2 cellular contexts compared by ENCODE assay signal in the genomic region with DNA sequence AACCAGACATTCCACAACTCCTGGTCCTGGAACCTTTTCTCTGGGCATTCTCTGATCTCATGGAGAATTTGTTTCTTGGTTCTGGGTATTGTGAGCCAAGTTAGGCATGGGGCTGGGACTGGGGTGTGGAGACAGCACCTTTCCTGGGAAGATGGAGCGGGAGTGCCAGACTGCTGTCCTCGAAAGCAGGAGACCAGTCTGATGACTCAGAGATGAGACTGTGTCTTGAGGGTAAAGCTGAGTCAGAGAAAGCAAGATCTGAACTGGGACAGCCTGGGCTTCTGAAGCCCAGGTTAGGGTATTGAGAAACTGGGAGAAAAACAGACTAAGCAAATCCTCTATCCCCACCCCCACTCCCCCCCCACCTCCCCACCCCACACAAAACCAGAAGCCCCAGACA.
TF ChIP-seq lines count a peak whose summit lies in the region.

No MANE protein-coding gene starts in this region.

TF ChIP-seq in HepG2, 621 proteins besides CTCF, POLR2A, EP300 and RAD21 (continued from another document):
- TF ChIP-seq, protein P1, sequence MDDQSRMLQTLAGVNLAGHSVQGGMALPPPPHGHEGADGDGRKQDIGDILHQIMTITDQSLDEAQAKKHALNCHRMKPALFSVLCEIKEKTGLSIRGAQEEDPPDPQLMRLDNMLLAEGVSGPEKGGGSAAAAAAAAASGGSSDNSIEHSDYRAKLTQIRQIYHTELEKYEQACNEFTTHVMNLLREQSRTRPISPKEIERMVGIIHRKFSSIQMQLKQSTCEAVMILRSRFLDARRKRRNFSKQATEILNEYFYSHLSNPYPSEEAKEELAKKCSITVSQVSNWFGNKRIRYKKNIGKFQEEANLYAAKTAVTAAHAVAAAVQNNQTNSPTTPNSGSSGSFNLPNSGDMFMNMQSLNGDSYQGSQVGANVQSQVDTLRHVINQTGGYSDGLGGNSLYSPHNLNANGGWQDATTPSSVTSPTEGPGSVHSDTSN (CRISPR knock-in tag; IDR thresholded peaks at IDR 0.05; ENCODE audit: borderline replicate concordance) = no peak
- TF ChIP-seq RBM39 (IDR thresholded peaks at IDR 0.05; ENCODE audit: low read depth, low read length, poor library complexity, severe bottlenecking) = no peak
- TF ChIP-seq KMT2B (CRISPR knock-in tag; IDR thresholded peaks at IDR 0.05) = no peak
- TF ChIP-seq FOSL2 (CRISPR knock-in tag; IDR thresholded peaks at IDR 0.05) = peak; percentile 69
- no peak for TF ChIP-seq ZNF562 (CRISPR knock-in tag; IDR thresholded peaks at IDR 0.05; ENCODE audit: borderline replicate concordance)
- no peak for TF ChIP-seq ZBTB7B (CRISPR knock-in tag; IDR thresholded peaks at IDR 0.05)
- TF ChIP-seq, protein P2, sequence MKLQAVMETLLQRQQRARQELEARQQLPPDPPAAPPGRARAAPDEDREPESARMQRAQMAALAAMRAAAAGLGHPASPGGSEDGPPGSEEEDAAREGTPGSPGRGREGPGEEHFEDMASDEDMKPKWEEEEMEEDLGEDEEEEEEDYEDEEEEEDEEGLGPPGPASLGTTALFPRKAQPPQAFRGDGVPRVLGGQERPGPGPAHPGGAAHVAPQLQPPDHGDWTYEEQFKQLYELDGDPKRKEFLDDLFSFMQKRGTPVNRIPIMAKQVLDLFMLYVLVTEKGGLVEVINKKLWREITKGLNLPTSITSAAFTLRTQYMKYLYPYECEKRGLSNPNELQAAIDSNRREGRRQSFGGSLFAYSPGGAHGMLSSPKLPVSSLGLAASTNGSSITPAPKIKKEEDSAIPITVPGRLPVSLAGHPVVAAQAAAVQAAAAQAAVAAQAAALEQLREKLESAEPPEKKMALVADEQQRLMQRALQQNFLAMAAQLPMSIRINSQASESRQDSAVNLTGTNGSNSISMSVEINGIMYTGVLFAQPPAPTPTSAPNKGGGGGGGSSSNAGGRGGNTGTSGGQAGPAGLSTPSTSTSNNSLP (IDR thresholded peaks at IDR 0.05; ENCODE audit: low read depth, low read length) = no peak
- TF ChIP-seq, protein P3, sequence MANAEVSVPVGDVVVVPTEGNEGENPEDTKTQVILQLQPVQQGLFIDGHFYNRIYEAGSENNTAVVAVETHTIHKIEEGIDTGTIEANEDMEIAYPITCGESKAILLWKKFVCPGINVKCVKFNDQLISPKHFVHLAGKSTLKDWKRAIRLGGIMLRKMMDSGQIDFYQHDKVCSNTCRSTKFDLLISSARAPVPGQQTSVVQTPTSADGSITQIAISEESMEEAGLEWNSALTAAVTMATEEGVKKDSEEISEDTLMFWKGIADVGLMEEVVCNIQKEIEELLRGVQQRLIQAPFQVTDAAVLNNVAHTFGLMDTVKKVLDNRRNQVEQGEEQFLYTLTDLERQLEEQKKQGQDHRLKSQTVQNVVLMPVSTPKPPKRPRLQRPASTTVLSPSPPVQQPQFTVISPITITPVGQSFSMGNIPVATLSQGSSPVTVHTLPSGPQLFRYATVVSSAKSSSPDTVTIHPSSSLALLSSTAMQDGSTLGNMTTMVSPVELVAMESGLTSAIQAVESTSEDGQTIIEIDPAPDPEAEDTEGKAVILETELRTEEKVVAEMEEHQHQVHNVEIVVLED (CRISPR knock-in tag; IDR thresholded peaks at IDR 0.05; ENCODE audit: borderline replicate concordance) = no peak
- TF ChIP-seq BCL6 (CRISPR knock-in tag; IDR thresholded peaks at IDR 0.05) = peak; percentile 87
- no peak for TF ChIP-seq SAP130 (CRISPR knock-in tag; IDR thresholded peaks at IDR 0.05; ENCODE audit: low read depth)
- TF ChIP-seq, protein P4, sequence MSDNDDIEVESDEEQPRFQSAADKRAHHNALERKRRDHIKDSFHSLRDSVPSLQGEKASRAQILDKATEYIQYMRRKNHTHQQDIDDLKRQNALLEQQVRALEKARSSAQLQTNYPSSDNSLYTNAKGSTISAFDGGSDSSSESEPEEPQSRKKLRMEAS (IDR thresholded peaks at IDR 0.05) = no peak

TF ChIP-seq in GM23338, 12 proteins besides CTCF, POLR2A, EP300 and RAD21 (continued from another document):
- TF ChIP-seq, protein P5, sequence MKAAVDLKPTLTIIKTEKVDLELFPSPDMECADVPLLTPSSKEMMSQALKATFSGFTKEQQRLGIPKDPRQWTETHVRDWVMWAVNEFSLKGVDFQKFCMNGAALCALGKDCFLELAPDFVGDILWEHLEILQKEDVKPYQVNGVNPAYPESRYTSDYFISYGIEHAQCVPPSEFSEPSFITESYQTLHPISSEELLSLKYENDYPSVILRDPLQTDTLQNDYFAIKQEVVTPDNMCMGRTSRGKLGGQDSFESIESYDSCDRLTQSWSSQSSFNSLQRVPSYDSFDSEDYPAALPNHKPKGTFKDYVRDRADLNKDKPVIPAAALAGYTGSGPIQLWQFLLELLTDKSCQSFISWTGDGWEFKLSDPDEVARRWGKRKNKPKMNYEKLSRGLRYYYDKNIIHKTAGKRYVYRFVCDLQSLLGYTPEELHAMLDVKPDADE (IDR thresholded peaks at IDR 0.05) = no peak
- TF ChIP-seq EZH2 (IDR thresholded peaks at IDR 0.05; ENCODE audit: low read depth, unreplicated experiment) = no peak
- TF ChIP-seq ZNF114 (CRISPR knock-in tag; IDR thresholded peaks at IDR 0.05) = no peak
- TF ChIP-seq, protein P6, sequence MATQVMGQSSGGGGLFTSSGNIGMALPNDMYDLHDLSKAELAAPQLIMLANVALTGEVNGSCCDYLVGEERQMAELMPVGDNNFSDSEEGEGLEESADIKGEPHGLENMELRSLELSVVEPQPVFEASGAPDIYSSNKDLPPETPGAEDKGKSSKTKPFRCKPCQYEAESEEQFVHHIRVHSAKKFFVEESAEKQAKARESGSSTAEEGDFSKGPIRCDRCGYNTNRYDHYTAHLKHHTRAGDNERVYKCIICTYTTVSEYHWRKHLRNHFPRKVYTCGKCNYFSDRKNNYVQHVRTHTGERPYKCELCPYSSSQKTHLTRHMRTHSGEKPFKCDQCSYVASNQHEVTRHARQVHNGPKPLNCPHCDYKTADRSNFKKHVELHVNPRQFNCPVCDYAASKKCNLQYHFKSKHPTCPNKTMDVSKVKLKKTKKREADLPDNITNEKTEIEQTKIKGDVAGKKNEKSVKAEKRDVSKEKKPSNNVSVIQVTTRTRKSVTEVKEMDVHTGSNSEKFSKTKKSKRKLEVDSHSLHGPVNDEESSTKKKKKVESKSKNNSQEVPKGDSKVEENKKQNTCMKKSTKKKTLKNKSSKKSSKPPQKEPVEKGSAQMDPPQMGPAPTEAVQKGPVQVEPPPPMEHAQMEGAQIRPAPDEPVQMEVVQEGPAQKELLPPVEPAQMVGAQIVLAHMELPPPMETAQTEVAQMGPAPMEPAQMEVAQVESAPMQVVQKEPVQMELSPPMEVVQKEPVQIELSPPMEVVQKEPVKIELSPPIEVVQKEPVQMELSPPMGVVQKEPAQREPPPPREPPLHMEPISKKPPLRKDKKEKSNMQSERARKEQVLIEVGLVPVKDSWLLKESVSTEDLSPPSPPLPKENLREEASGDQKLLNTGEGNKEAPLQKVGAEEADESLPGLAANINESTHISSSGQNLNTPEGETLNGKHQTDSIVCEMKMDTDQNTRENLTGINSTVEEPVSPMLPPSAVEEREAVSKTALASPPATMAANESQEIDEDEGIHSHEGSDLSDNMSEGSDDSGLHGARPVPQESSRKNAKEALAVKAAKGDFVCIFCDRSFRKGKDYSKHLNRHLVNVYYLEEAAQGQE (IDR thresholded peaks at IDR 0.05; ENCODE audit: unreplicated experiment) = no peak
- TF ChIP-seq, protein P7, sequence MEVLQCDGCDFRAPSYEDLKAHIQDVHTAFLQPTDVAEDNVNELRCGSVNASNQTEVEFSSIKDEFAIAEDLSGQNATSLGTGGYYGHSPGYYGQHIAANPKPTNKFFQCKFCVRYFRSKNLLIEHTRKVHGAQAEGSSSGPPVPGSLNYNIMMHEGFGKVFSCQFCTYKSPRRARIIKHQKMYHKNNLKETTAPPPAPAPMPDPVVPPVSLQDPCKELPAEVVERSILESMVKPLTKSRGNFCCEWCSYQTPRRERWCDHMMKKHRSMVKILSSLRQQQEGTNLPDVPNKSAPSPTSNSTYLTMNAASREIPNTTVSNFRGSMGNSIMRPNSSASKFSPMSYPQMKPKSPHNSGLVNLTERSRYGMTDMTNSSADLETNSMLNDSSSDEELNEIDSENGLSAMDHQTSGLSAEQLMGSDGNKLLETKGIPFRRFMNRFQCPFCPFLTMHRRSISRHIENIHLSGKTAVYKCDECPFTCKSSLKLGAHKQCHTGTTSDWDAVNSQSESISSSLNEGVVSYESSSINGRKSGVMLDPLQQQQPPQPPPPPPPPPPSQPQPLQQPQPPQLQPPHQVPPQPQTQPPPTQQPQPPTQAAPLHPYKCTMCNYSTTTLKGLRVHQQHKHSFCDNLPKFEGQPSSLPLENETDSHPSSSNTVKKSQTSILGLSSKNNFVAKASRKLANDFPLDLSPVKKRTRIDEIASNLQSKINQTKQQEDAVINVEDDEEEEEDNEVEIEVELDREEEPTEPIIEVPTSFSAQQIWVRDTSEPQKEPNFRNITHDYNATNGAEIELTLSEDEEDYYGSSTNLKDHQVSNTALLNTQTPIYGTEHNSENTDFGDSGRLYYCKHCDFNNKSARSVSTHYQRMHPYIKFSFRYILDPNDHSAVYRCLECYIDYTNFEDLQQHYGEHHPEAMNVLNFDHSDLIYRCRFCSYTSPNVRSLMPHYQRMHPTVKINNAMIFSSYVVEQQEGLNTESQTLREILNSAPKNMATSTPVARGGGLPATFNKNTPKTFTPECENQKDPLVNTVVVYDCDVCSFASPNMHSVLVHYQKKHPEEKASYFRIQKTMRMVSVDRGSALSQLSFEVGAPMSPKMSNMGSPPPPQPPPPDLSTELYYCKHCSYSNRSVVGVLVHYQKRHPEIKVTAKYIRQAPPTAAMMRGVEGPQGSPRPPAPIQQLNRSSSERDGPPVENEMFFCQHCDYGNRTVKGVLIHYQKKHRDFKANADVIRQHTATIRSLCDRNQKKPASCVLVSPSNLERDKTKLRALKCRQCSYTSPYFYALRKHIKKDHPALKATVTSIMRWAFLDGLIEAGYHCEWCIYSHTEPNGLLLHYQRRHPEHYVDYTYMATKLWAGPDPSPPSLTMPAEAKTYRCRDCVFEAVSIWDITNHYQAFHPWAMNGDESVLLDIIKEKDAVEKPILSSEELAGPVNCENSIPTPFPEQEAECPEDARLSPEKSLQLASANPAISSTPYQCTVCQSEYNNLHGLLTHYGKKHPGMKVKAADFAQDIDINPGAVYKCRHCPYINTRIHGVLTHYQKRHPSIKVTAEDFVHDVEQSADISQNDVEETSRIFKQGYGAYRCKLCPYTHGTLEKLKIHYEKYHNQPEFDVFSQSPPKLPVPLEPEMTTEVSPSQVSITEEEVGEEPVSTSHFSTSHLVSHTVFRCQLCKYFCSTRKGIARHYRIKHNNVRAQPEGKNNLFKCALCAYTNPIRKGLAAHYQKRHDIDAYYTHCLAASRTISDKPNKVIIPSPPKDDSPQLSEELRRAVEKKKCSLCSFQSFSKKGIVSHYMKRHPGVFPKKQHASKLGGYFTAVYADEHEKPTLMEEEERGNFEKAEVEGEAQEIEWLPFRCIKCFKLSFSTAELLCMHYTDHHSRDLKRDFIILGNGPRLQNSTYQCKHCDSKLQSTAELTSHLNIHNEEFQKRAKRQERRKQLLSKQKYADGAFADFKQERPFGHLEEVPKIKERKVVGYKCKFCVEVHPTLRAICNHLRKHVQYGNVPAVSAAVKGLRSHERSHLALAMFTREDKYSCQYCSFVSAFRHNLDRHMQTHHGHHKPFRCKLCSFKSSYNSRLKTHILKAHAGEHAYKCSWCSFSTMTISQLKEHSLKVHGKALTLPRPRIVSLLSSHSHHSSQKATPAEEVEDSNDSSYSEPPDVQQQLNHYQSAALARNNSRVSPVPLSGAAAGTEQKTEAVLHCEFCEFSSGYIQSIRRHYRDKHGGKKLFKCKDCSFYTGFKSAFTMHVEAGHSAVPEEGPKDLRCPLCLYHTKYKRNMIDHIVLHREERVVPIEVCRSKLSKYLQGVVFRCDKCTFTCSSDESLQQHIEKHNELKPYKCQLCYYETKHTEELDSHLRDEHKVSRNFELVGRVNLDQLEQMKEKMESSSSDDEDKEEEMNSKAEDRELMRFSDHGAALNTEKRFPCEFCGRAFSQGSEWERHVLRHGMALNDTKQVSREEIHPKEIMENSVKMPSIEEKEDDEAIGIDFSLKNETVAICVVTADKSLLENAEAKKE (CRISPR knock-in tag; IDR thresholded peaks at IDR 0.05) = no peak
- TF ChIP-seq POLR2AphosphoS5 (IDR thresholded peaks at IDR 0.05; ENCODE audit: low read depth) = no peak
- TF ChIP-seq STAT1 (IDR thresholded peaks at IDR 0.05; ENCODE audit: unreplicated experiment) = no peak
